ENCODE assay signal across 10 cellular contexts in the genomic region with DNA sequence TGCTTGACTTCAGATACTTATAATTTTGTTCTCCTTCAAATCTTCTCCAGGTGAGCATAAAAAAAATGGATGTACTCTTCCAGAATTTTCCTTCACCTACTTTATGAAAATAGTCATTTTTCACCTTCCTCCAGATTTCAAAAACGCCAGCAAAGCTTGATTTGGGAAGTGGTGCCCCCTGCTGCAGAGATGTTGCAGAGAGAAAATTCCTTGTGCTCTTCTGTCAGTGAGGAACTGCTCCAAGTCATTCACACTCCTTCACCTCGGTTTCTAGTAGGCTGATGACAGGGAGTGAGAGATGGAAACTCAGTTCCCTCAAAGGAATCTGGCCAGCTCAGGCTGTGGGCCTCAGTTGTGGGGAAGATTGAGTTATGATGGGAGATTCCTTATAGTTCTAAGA. TPM values are rescaled to one million over a fixed set of nuclear protein-coding genes. Genes with fewer than 3 reads are reported as not detected.
DNase-seq lines count a peak whose midpoint lies in the region; ATAC-seq and TF ChIP-seq lines count a peak whose summit lies in the region.
"Had no signal": no experiment of that assay in that cellular context is flagged by ENCODE, and none has a peak within 500 bp of the region (broad histone marks: within the 10 kb centered on the region; RNA-seq: fewer than 3 reads in every experiment).

No MANE protein-coding gene starts in this region.

- H3K27ac Mint-ChIP-seq in effector memory CD8-positive, alpha-beta T cell, result no peak overlapping the region

- H3K4me1 Mint-ChIP-seq in effector memory CD8-positive, alpha-beta T cell (ENCODE audit: low read depth in 2 of 2), result no peaks in the 10 kb centered on the region

- H3K36me3 ChIP-seq in heart left ventricle (no peaks in the 10 kb centered on the region), Peyer's patch (no peaks in the 10 kb centered on the region), upper lobe of right lung (no peaks in the 10 kb centered on the region)

- peaks cover 52 to 65% of the 10 kb centered on the region in 2 donors for H3K27me3 Mint-ChIP-seq in effector memory CD8-positive, alpha-beta T cell

- no peak for TF ChIP-seq POLR2A in heart left ventricle (IDR thresholded peaks at IDR 0.05)
- TF ChIP-seq POLR2A in Peyer's patch (IDR thresholded peaks at IDR 0.05), result no peak

- H3K27ac ChIP-seq in heart left ventricle (no peak overlapping the region), Peyer's patch (no peak overlapping the region), upper lobe of right lung (no peak overlapping the region)

- TF ChIP-seq CTCF in heart left ventricle (IDR thresholded peaks at IDR 0.05), result peak in 10 of 12 donors; percentile 20 to 52 (median 28)
- TF ChIP-seq CTCF in Peyer's patch (IDR thresholded peaks at IDR 0.05), result peak in 4 of 6 experiments; percentile 12 to 23 (median 18)
- TF ChIP-seq CTCF in upper lobe of right lung (IDR thresholded peaks at IDR 0.05), result peak; percentile 44

- ATAC-seq in heart left ventricle (no peak), Right ventricle myocardium inferior (no peak), upper lobe of right lung (peak; percentile 36), HG03280 (IDR thresholded peaks at IDR 0.05; ENCODE audit: unreplicated experiment) (no peak)
- no peak for ATAC-seq in effector memory CD8-positive, alpha-beta T cell (replicated peaks)

- no peak overlapping the region for H3K4me3 Mint-ChIP-seq in effector memory CD8-positive, alpha-beta T cell

- DNase-seq in heart left ventricle (no peak), Right ventricle myocardium inferior (ENCODE audit: missing footprints) (no peak), Peyer's patch (no peak), globus pallidus (ENCODE audit: low spot score) (peak; percentile 39), upper lobe of right lung (no peak), NCI-H1105 (lab: John Stamatoyannopoulos, UW) (no peak)
- DNase-seq in effector memory CD8-positive, alpha-beta T cell, result no peak
- DNase-seq: COR-L47 had no signal

- H3K4me1 ChIP-seq in heart left ventricle (no peaks in the 10 kb centered on the region), Peyer's patch (no peaks in the 10 kb centered on the region), upper lobe of right lung (no peaks in the 10 kb centered on the region)

- H3K27me3 ChIP-seq in heart left ventricle, result no peaks in the 10 kb centered on the region
- H3K27me3 ChIP-seq in Peyer's patch, result no peaks in the 10 kb centered on the region
- H3K27me3 ChIP-seq in upper lobe of right lung, result no peaks in the 10 kb centered on the region

- intact Hi-C loops in heart left ventricle (cut with DNase I) (loop anchor here in 1 of 10 donors (5.0 kb wide), 1 partner anchor 180 kb away; no protein-coding TSS in a partner anchor), Right ventricle myocardium inferior (cut with DNase I) (no loop called here), upper lobe of right lung (cut with DNase I) (no loop called here)

- H3K4me3 ChIP-seq in heart left ventricle (no peak overlapping the region), Peyer's patch (no peak overlapping the region), upper lobe of right lung (no peak overlapping the region)

- H3K9me3 Mint-ChIP-seq in effector memory CD8-positive, alpha-beta T cell, result no peaks in the 10 kb centered on the region

- WGBS in heart left ventricle, 4 donors, result 0 to 3% (median 0%) methylated on average over 2 of the region's 2 CpGs

- H3K9me3 ChIP-seq in heart left ventricle (no peaks in the 10 kb centered on the region), Peyer's patch (no peaks in the 10 kb centered on the region), upper lobe of right lung (no peaks in the 10 kb centered on the region)

- peaks cover 4% of the 10 kb centered on the region for H3K36me3 Mint-ChIP-seq in effector memory CD8-positive, alpha-beta T cell (ENCODE audit: insufficient read depth)

RNA-seq across cellular contexts. Expression of a gene that starts 24.2 kb away (rescaled TPM):
- total RNA-seq in heart left ventricle (under 1 TPM in 2 of 9 donors, not detected in 7; 0.38 to 0.61 TPM), Right ventricle myocardium inferior (not detected), Peyer's patch (not detected), upper lobe of right lung (not detected)
- polyA plus RNA-seq in heart left ventricle, result under 1 TPM in 1 of 2 donors, not detected in 1; 0.12 TPM
- total RNA-seq: LHCN-M2 had no signal
